In the genomic region with DNA sequence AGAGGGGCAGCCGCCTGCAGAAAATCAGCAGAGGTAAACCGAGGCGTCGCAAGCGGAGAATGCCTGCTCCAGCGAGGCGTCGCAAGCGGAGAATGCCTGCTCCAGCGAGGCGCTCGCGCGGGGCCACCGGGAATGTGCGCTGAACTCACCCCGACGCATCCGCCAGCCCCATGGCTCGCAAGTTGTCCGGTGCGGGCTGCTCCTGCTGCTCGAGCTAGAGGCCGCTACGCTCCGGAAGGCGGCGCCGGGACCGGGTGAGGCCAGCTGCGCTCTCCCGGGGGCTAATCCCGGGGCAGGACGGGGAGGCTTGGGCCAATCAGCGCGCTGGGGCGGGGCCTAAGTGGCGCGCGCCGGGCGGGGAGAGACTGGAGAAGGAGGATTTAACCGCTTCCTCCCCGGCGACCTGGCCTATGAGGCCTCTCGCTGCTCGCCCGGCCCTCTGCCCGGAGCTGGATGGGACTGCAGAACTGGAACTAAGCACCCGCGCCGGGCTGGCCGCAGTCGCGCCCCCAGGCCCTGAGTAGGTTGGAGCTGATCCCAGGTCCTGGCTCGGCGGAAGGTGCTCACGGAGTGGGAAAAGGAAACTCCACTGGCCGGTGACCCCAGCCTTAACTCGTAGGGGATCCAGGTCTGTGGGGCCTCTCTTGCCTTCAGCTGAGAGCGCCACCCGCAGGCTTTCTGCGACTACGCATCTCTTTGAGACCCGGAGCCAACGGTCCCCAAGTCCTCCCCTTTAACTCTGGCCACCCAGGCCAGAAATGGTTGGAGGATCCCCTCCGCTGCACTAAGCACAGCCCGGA, we compare ENCODE assay signal across 1 cellular context.
TF ChIP-seq lines count a peak whose summit lies in the region.

A gene with protein sequence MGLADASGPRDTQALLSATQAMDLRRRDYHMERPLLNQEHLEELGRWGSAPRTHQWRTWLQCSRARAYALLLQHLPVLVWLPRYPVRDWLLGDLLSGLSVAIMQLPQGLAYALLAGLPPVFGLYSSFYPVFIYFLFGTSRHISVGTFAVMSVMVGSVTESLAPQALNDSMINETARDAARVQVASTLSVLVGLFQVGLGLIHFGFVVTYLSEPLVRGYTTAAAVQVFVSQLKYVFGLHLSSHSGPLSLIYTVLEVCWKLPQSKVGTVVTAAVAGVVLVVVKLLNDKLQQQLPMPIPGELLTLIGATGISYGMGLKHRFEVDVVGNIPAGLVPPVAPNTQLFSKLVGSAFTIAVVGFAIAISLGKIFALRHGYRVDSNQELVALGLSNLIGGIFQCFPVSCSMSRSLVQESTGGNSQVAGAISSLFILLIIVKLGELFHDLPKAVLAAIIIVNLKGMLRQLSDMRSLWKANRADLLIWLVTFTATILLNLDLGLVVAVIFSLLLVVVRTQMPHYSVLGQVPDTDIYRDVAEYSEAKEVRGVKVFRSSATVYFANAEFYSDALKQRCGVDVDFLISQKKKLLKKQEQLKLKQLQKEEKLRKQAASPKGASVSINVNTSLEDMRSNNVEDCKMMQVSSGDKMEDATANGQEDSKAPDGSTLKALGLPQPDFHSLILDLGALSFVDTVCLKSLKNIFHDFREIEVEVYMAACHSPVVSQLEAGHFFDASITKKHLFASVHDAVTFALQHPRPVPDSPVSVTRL (minus strand): TSS at position 240 of the 800 bp plus-strand sequence. CDS start 68 bp downstream, at position 172.

TF ChIP-seq in HEK293, 187 proteins besides CTCF, POLR2A, EP300 and RAD21 (continued from another document and continues in another):
- TF ChIP-seq ZSCAN30 (tag by site-specific recombination; IDR thresholded peaks at IDR 0.05) (peak; percentile 40; the same call in 1 of the 2 replicates), ZNF112 (tag by site-specific recombination; IDR thresholded peaks at IDR 0.05) (no peak), ZBTB17 (tag by site-specific recombination; IDR thresholded peaks at IDR 0.05) (peak; percentile 69), KLF10 (tag by site-specific recombination; IDR thresholded peaks at IDR 0.05) (peak; percentile 61), ZNF175 (tag by site-specific recombination; IDR thresholded peaks at IDR 0.05) (no peak), IKZF3 (tag by site-specific recombination; IDR thresholded peaks at IDR 0.05) (peak; percentile 34; the same call in 1 of the 2 replicates), ZNF747 (tag by site-specific recombination; IDR thresholded peaks at IDR 0.05) (no peak), SALL2 (tag by site-specific recombination; IDR thresholded peaks at IDR 0.05; ENCODE audit: borderline replicate concordance) (no peak), ZNF837 (tag by site-specific recombination; IDR thresholded peaks at IDR 0.05) (no peak), ZNF37A (tag by site-specific recombination; IDR thresholded peaks at IDR 0.05) (no peak), ZBTB7A (tag by site-specific recombination; IDR thresholded peaks at IDR 0.05; ENCODE audit: low read depth) (no peak), ZXDB (tag by site-specific recombination; IDR thresholded peaks at IDR 0.05) (peak; percentile 26; the same call in 1 of the 2 replicates), ZNF664 (tag by site-specific recombination; IDR thresholded peaks at IDR 0.05) (no peak), ZNF391 (tag by site-specific recombination; IDR thresholded peaks at IDR 0.05; ENCODE audit: borderline replicate concordance, low read depth) (0 out of 2 replicates have a peak, but pooled peaks have one; percentile 12), ZFHX2 (tag by site-specific recombination; conservative IDR thresholded peaks at IDR 0.05) (no peak), GLIS2 (tag by site-specific recombination; IDR thresholded peaks at IDR 0.05) (peak; percentile 91), ZNF146 (tag by site-specific recombination; IDR thresholded peaks at IDR 0.05) (no peak), ZNF2 (tag by site-specific recombination; IDR thresholded peaks at IDR 0.05) (0 out of 2 replicates have a peak, but pooled peaks have one; percentile 35), ZNF184 (tag by site-specific recombination; IDR thresholded peaks at IDR 0.05) (no peak), KLF1 (tag by site-specific recombination; IDR thresholded peaks at IDR 0.05) (0 out of 2 replicates have a peak, but pooled peaks have one; percentile 8), ZFP69B (tag by site-specific recombination; IDR thresholded peaks at IDR 0.05) (peak; percentile 77), ZNF626 (tag by site-specific recombination; IDR thresholded peaks at IDR 0.05) (no peak), ZNF221 (tag by site-specific recombination; IDR thresholded peaks at IDR 0.05; ENCODE audit: borderline replicate concordance) (no peak), BCL11B (tag by site-specific recombination; IDR thresholded peaks at IDR 0.05; ENCODE audit: low read depth) (peak; percentile 90), ZNF677 (tag by site-specific recombination; IDR thresholded peaks at IDR 0.05) (no peak), ZNF76 (tag by site-specific recombination; IDR thresholded peaks at IDR 0.05; ENCODE audit: borderline replicate concordance, low read depth) (no peak; the same call in 1 of the 2 replicates)
- TF ChIP-seq, protein P1, sequence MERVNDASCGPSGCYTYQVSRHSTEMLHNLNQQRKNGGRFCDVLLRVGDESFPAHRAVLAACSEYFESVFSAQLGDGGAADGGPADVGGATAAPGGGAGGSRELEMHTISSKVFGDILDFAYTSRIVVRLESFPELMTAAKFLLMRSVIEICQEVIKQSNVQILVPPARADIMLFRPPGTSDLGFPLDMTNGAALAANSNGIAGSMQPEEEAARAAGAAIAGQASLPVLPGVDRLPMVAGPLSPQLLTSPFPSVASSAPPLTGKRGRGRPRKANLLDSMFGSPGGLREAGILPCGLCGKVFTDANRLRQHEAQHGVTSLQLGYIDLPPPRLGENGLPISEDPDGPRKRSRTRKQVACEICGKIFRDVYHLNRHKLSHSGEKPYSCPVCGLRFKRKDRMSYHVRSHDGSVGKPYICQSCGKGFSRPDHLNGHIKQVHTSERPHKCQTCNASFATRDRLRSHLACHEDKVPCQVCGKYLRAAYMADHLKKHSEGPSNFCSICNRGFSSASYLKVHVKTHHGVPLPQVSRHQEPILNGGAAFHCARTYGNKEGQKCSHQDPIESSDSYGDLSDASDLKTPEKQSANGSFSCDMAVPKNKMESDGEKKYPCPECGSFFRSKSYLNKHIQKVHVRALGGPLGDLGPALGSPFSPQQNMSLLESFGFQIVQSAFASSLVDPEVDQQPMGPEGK (tag by site-specific recombination; IDR thresholded peaks at IDR 0.05) = peak; percentile 79
- TF ChIP-seq, protein P2, sequence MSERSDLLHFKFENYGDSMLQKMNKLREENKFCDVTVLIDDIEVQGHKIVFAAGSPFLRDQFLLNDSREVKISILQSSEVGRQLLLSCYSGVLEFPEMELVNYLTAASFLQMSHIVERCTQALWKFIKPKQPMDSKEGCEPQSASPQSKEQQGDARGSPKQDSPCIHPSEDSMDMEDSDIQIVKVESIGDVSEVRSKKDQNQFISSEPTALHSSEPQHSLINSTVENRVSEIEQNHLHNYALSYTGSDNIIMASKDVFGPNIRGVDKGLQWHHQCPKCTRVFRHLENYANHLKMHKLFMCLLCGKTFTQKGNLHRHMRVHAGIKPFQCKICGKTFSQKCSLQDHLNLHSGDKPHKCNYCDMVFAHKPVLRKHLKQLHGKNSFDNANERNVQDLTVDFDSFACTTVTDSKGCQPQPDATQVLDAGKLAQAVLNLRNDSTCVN (tag by site-specific recombination; optimal IDR thresholded peaks at IDR 0.05) = peak; percentile 79
- TF ChIP-seq, protein P3, sequence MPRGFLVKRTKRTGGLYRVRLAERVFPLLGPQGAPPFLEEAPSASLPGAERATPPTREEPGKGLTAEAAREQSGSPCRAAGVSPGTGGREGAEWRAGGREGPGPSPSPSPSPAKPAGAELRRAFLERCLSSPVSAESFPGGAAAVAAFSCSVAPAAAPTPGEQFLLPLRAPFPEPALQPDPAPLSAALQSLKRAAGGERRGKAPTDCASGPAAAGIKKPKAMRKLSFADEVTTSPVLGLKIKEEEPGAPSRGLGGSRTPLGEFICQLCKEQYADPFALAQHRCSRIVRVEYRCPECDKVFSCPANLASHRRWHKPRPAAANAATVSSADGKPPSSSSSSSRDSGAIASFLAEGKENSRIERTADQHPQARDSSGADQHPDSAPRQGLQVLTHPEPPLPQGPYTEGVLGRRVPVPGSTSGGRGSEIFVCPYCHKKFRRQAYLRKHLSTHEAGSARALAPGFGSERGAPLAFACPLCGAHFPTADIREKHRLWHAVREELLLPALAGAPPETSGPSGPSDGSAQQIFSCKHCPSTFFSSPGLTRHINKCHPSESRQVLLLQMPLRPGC (tag by site-specific recombination; IDR thresholded peaks at IDR 0.05) = no peak
- TF ChIP-seq, protein P4, sequence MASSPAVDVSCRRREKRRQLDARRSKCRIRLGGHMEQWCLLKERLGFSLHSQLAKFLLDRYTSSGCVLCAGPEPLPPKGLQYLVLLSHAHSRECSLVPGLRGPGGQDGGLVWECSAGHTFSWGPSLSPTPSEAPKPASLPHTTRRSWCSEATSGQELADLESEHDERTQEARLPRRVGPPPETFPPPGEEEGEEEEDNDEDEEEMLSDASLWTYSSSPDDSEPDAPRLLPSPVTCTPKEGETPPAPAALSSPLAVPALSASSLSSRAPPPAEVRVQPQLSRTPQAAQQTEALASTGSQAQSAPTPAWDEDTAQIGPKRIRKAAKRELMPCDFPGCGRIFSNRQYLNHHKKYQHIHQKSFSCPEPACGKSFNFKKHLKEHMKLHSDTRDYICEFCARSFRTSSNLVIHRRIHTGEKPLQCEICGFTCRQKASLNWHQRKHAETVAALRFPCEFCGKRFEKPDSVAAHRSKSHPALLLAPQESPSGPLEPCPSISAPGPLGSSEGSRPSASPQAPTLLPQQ (tag by site-specific recombination; IDR thresholded peaks at IDR 0.05) = peak; percentile 51; the same call in 1 of the 2 replicates
- TF ChIP-seq, protein P5, sequence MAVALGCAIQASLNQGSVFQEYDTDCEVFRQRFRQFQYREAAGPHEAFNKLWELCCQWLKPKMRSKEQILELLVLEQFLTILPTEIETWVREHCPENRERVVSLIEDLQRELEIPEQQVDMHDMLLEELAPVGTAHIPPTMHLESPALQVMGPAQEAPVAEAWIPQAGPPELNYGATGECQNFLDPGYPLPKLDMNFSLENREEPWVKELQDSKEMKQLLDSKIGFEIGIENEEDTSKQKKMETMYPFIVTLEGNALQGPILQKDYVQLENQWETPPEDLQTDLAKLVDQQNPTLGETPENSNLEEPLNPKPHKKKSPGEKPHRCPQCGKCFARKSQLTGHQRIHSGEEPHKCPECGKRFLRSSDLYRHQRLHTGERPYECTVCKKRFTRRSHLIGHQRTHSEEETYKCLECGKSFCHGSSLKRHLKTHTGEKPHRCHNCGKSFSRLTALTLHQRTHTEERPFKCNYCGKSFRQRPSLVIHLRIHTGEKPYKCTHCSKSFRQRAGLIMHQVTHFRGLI (tag by site-specific recombination; IDR thresholded peaks at IDR 0.05) = peak; percentile 56; the same call in 1 of the 2 replicates
- TF ChIP-seq, protein P6, sequence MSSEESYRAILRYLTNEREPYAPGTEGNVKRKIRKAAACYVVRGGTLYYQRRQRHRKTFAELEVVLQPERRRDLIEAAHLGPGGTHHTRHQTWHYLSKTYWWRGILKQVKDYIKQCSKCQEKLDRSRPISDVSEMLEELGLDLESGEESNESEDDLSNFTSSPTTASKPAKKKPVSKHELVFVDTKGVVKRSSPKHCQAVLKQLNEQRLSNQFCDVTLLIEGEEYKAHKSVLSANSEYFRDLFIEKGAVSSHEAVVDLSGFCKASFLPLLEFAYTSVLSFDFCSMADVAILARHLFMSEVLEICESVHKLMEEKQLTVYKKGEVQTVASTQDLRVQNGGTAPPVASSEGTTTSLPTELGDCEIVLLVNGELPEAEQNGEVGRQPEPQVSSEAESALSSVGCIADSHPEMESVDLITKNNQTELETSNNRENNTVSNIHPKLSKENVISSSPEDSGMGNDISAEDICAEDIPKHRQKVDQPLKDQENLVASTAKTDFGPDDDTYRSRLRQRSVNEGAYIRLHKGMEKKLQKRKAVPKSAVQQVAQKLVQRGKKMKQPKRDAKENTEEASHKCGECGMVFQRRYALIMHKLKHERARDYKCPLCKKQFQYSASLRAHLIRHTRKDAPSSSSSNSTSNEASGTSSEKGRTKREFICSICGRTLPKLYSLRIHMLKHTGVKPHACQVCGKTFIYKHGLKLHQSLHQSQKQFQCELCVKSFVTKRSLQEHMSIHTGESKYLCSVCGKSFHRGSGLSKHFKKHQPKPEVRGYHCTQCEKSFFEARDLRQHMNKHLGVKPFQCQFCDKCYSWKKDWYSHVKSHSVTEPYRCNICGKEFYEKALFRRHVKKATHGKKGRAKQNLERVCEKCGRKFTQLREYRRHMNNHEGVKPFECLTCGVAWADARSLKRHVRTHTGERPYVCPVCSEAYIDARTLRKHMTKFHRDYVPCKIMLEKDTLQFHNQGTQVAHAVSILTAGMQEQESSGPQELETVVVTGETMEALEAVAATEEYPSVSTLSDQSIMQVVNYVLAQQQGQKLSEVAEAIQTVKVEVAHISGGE (tag by site-specific recombination; conservative IDR thresholded peaks at IDR 0.05; ENCODE audit: low read depth) = peak; percentile 55; the same call in 1 of the 2 replicates
- TF ChIP-seq, protein P7, sequence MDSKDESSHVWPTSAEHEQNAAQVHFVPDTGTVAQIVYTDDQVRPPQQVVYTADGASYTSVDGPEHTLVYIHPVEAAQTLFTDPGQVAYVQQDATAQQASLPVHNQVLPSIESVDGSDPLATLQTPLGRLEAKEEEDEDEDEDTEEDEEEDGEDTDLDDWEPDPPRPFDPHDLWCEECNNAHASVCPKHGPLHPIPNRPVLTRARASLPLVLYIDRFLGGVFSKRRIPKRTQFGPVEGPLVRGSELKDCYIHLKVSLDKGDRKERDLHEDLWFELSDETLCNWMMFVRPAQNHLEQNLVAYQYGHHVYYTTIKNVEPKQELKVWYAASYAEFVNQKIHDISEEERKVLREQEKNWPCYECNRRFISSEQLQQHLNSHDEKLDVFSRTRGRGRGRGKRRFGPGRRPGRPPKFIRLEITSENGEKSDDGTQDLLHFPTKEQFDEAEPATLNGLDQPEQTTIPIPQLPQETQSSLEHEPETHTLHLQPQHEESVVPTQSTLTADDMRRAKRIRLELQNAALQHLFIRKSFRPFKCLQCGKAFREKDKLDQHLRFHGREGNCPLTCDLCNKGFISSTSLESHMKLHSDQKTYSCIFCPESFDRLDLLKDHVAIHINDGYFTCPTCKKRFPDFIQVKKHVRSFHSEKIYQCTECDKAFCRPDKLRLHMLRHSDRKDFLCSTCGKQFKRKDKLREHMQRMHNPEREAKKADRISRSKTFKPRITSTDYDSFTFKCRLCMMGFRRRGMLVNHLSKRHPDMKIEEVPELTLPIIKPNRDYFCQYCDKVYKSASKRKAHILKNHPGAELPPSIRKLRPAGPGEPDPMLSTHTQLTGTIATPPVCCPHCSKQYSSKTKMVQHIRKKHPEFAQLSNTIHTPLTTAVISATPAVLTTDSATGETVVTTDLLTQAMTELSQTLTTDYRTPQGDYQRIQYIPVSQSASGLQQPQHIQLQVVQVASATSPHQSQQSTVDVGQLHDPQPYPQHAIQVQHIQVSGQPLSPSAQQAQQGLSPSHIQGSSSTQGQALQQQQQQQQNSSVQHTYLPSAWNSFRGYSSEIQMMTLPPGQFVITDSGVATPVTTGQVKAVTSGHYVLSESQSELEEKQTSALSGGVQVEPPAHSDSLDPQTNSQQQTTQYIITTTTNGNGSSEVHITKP (tag by site-specific recombination; IDR thresholded peaks at IDR 0.05) = peak; percentile 85
- TF ChIP-seq, protein P8, sequence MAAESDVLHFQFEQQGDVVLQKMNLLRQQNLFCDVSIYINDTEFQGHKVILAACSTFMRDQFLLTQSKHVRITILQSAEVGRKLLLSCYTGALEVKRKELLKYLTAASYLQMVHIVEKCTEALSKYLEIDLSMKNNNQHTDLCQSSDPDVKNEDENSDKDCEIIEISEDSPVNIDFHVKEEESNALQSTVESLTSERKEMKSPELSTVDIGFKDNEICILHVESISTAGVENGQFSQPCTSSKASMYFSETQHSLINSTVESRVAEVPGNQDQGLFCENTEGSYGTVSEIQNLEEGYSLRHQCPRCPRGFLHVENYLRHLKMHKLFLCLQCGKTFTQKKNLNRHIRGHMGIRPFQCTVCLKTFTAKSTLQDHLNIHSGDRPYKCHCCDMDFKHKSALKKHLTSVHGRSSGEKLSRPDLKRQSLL (tag by site-specific recombination; IDR thresholded peaks at IDR 0.05) = 0 out of 2 replicates have a peak, but pooled peaks have one; percentile 30
